In the genomic region with DNA sequence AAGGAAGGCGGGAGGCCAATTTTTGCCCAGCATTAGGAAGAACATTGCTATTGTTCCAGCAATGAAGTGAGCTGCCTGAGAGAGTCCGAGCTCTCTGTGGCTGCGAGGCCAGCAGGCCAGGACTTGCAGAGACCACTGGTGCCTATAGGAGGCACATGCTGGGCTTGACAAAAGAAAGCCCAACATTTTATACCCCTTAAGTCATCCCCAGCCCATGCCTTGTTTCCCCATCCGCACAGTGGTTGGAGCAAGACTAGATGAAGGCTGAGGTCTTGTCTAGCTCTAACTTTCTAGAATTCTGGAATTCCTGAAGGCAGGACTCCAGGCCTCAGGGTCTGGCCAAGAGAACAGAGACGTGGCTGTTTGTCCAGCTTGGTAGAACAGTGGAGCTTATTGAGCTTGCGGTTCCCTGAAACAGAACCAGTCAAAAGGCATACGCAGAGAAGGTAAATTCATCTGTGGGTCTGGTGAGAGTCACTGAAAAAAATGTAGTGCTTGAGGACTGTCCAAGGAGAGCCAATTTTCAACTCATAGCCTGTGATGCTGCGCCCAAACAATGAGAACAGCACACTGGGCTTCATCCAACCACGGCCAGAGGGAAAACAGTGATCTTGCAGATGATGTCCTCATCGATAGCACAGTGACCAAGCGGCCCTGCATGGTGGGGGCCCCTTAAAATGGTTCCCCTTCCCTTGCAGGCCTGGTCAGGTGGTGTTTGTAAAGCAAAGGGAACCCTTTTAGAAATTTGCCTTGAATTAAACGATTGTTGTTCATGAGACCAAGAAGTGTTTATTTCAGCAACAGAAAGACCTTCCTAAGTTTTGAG, we compare ENCODE assay signal across 1 cellular context.
TF ChIP-seq lines count a peak whose summit lies in the region.

No MANE protein-coding gene starts in this region.

TF ChIP-seq in HEK293, 187 proteins besides CTCF, POLR2A, EP300 and RAD21 (continued from another document):
- TF ChIP-seq HIC1 (tag by site-specific recombination; IDR thresholded peaks at IDR 0.05): no peak
